In the genomic region with DNA sequence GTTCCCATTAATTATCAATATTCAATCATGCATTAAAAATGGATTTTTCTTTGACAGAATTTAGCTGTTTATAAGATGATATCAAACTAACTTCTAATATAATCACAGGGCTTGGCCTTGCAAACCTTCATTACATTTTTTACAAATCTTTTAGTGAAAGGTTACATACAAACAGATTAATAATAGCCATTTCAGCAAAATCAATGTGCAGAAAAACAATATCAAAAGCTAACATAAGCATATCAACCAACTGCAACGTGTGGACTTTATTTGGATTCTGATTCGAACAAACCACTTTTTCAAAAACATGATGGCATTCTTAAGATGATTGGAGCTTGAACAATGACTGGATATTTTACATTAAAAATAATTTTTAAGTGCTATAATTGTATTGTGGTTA, we compare ENCODE assay signal across 8 cellular contexts.
"Had no signal": no experiment of that assay in that cellular context is flagged by ENCODE, and none has a peak within 500 bp of the region (broad histone marks: within the 10 kb centered on the region; RNA-seq: fewer than 3 reads in every experiment).

No MANE protein-coding gene starts in this region.

- H2AFZ ChIP-seq: GM23338 had no signal

- H3K36me3 Mint-ChIP-seq: IgD-negative memory B cell had no signal

- H3K9me3 Mint-ChIP-seq: GM23338, H9, IgD-negative memory B cell had no signal

- H3K4me2 ChIP-seq: GM23338 had no signal

- FAIRE-seq: H1, H54 had no signal

- H3K4me3 ChIP-seq: GM23338 had no signal

- H3K4me1 Mint-ChIP-seq: IgD-negative memory B cell had no signal

- DNase-seq: H9, HCEC 1CT, KG1 had no signal

- H3K27ac Mint-ChIP-seq: GM23338, H9, IgD-negative memory B cell had no signal

- H3K27ac ChIP-seq: HL-60 had no signal

- H3K4me3 Mint-ChIP-seq: GM23338, H9, IgD-negative memory B cell had no signal
